In genomic region chr11:70736461-70736860, GRCh38 we compare ENCODE assay signal across 17 cellular contexts.
A peak's percentile ranks its signal among the peaks of the same experiment; 100 is the strongest.
DNase-seq lines count a peak whose midpoint lies in the region; ATAC-seq, FAIRE-seq and TF ChIP-seq lines count a peak whose summit lies in the region.
"Had no signal": no experiment of that assay in that cellular context is flagged by ENCODE, and none has a peak within 500 bp of the region (broad histone marks: within the 10 kb centered on the region; RNA-seq: fewer than 3 reads in every experiment).

No MANE protein-coding gene starts in this region.

- no peak overlapping the region for H3K27ac ChIP-seq in GM23338 (ENCODE audit: low read depth)
- no peak overlapping the region for H3K27ac ChIP-seq in HepG2 (ENCODE audit: extremely low read length, insufficient read depth, low read length)
- no peak overlapping the region for H3K27ac ChIP-seq in osteoblast (ENCODE audit: low read depth, low read length)
- H3K27ac ChIP-seq: C4-2B had no signal

- DNase-seq in GM23338 (ENCODE audit: low spot score) (no peak), WTC11 (ENCODE audit: low spot score) (peak; percentile 1), HepG2 (ENCODE audit: low spot score) (no peak), osteoblast (ENCODE audit: insufficient read length, low spot score, missing footprints) (peak; percentile 19), AML-193 (lab: John Stamatoyannopoulos, UW) (no peak), DMS114 treated with DMSO at 0.1 percent for 48 hours (lab: John Stamatoyannopoulos, UW; ENCODE audit: unreplicated experiment) (no peak), NCI-H2196 (lab: John Stamatoyannopoulos, UW; ENCODE audit: unreplicated experiment) (no peak)
- DNase-seq: ACHN; CD4-positive, alpha-beta memory T cell; DMS79 treated with DMSO at 0.1 percent for 48 hours; GF-D8; HFFc6 had no signal

- in situ Hi-C loops in HepG2 (cut with HindIII; ENCODE audit: extremely low pct_ligation_motif_present, low pct_unique_long_range_greater_than_20kb), result no loop called here

- H3K4me3 Mint-ChIP-seq in GM23338, result no peak overlapping the region
- no peak overlapping the region for H3K4me3 Mint-ChIP-seq in WTC11
- H3K4me3 Mint-ChIP-seq: CD4-positive, alpha-beta memory T cell; HFFc6 had no signal

- no peak for TF ChIP-seq RAD21 in HepG2 (CRISPR knock-in tag; IDR thresholded peaks at IDR 0.05)

- H3K9me3 Mint-ChIP-seq in GM23338 (no peaks in the 10 kb centered on the region; the same call in 1 of the 3 replicates), WTC11 (no peaks in the 10 kb centered on the region)
- H3K9me3 Mint-ChIP-seq: CD4-positive, alpha-beta memory T cell had no signal

- peaks cover 7% of the 10 kb centered on the region for H3K9me2 ChIP-seq in GM23338 (ENCODE audit: insufficient read depth)

- H4K20me1 ChIP-seq in GM23338 (replicated peaks; ENCODE audit: insufficient read depth) (no peaks in the 10 kb centered on the region), HepG2 (ENCODE audit: insufficient read depth, low read length) (peaks cover 9% of the 10 kb centered on the region; the same call in 1 of the 2 replicates), osteoblast (ENCODE audit: insufficient read depth, low read length) (no peaks in the 10 kb centered on the region)

- BruUV-seq in HepG2 (replicated peaks; lab: Mats Ljungman, UMichigan), result no TSS peak

- POLR2A ChIA-PET in WTC11 (lab: Charles Lee), result no interaction called here
- POLR2A ChIA-PET in HepG2 (lab: Yijun Ruan, JAX), result no interaction called here

- CTCF ChIA-PET in WTC11 (lab: Charles Lee), result interaction anchor here (0.9 to 1.0 kb wide), 2 partner anchors 22 to 168 kb away, joined by 3 read pairs; no protein-coding TSS in a partner anchor
- CTCF ChIA-PET in HepG2 (lab: Yijun Ruan, JAX; ENCODE audit: low intra/inter-chr PET ratio, low total read pairs), result no interaction called here

- H3K9me3 ChIP-seq in HepG2 (ENCODE audit: low read length) (no peaks in the 10 kb centered on the region), osteoblast (ENCODE audit: low read depth, low read length) (no peaks in the 10 kb centered on the region)

- H3K27ac Mint-ChIP-seq in GM23338, result peak overlapping the region; percentile 32; the same call in 1 of the 2 replicates
- no peak overlapping the region for H3K27ac Mint-ChIP-seq in WTC11
- H3K27ac Mint-ChIP-seq: HFFc6 had no signal

- peaks cover 11% of the 10 kb centered on the region for H3K4me1 Mint-ChIP-seq in GM23338
- H3K4me1 Mint-ChIP-seq in WTC11, result peaks cover 14% of the 10 kb centered on the region; the same call in 1 of the 2 replicates

- H3F3A ChIP-seq in GM23338 (replicated peaks; ENCODE audit: low read depth), result no peaks in the 10 kb centered on the region

- no peak overlapping the region for H2AFZ ChIP-seq in GM23338
- H2AFZ ChIP-seq in HepG2 (ENCODE audit: low read length), result no peak overlapping the region
- H2AFZ ChIP-seq in osteoblast (ENCODE audit: low read length), result no peak overlapping the region

- H3K4me2 ChIP-seq in GM23338 (no peak overlapping the region), HepG2 (ENCODE audit: low read depth, low read length) (no peak overlapping the region), osteoblast (ENCODE audit: insufficient read depth, low read length) (no peak overlapping the region)

- 89% methylated on average over 7 of the region's 9 CpGs for WGBS in HepG2 (ENCODE audit: low lambda C conversion rate)

- H3K36me3 ChIP-seq in GM23338 (ENCODE audit: insufficient read depth), result no peaks in the 10 kb centered on the region
- peaks cover 0 to 12% of the 10 kb centered on the region in 2 experiments; a peak in 2 of 5 replicates for H3K36me3 ChIP-seq in HepG2 (replicated peaks in 1 of 2; ENCODE audit: control insufficient read depth in 1 of 2, insufficient read depth in 2 of 2, low read length in 2 of 2)
- H3K36me3 ChIP-seq in osteoblast (ENCODE audit: insufficient read depth, low read length), result no peaks in the 10 kb centered on the region

- H3K27me3 Mint-ChIP-seq in GM23338 (ENCODE audit: insufficient read depth, low read depth, poor library complexity), result peaks cover 19% of the 10 kb centered on the region
- no peaks in the 10 kb centered on the region; the same call in 1 of the 2 replicates for H3K27me3 Mint-ChIP-seq in WTC11 (ENCODE audit: low read depth)

- intact Hi-C loops in HepG2 (cut with micrococcal nuclease; ENCODE audit: unreplicated experiment), result no loop called here

- FAIRE-seq in HepG2 (lab: Jason Lieb, UNC), result no peak
- FAIRE-seq: A204.1, H54 had no signal

- no peak overlapping the region for H3K9ac ChIP-seq in HepG2 (ENCODE audit: insufficient read depth, low read depth, low read length)

- H3K36me3 Mint-ChIP-seq in GM23338 (ENCODE audit: low read depth) (no peaks in the 10 kb centered on the region), WTC11 (no peaks in the 10 kb centered on the region)
- H3K36me3 Mint-ChIP-seq: CD4-positive, alpha-beta memory T cell had no signal

- TF ChIP-seq EP300 in HepG2 (IDR thresholded peaks at IDR 0.05; ENCODE audit: low read depth in 2 of 2, low read length in 2 of 2) (no peak), HepG2 (CRISPR knock-in tag; IDR thresholded peaks at IDR 0.05; ENCODE audit: borderline replicate concordance) (no peak)

- no peaks in the 10 kb centered on the region for H3K4me1 ChIP-seq in GM23338 (ENCODE audit: insufficient read depth)
- no peaks in the 10 kb centered on the region for H3K4me1 ChIP-seq in HepG2 (ENCODE audit: insufficient read depth, low read length)
- no peaks in the 10 kb centered on the region for H3K4me1 ChIP-seq in osteoblast (ENCODE audit: insufficient read depth, low read length)

- TF ChIP-seq CTCF in GM23338 (conservative IDR thresholded peaks at IDR 0.05; ENCODE audit: low read depth in 2 of 2) (no peak), WTC11 (IDR thresholded peaks at IDR 0.05) (no peak), HepG2 (CRISPR knock-in tag; IDR thresholded peaks at IDR 0.05) (no peak), osteoblast (IDR thresholded peaks at IDR 0.05; ENCODE audit: extremely low read depth, low read depth, low read length) (no peak)

- H3K27me3 ChIP-seq in GM23338 (ENCODE audit: insufficient read depth) (no peaks in the 10 kb centered on the region), HepG2 (ENCODE audit: control insufficient read depth in 1 of 2, insufficient read depth in 2 of 2, low read length in 2 of 2) (no peaks in the 10 kb centered on the region), osteoblast (ENCODE audit: insufficient read depth, low read length) (no peaks in the 10 kb centered on the region)

- TF ChIP-seq POLR2A in HepG2 (IDR thresholded peaks at IDR 0.05; ENCODE audit: insufficient read depth in 1 of 2, low read depth in 2 of 2, low read length in 2 of 2), result no peak
- TF ChIP-seq POLR2A in GM18505 (IDR thresholded peaks at IDR 0.05; ENCODE audit: borderline replicate concordance, extremely low read depth, insufficient read depth, insufficient read length), result no peak

- H3K79me2 ChIP-seq in GM23338 (replicated peaks; ENCODE audit: insufficient read depth) (no peaks in the 10 kb centered on the region), HepG2 (ENCODE audit: insufficient read depth, low read length) (no peaks in the 10 kb centered on the region), osteoblast (ENCODE audit: insufficient read depth, low read length) (no peaks in the 10 kb centered on the region)

- ATAC-seq in GM23338, result no peak
- ATAC-seq in WTC11, result no peak
- no peak for ATAC-seq in HepG2
- ATAC-seq in GM18505 (IDR thresholded peaks at IDR 0.05; ENCODE audit: unreplicated experiment), result no peak
- ATAC-seq: HCT116 had no signal

- no peak overlapping the region for H3K4me3 ChIP-seq in GM23338
- H3K4me3 ChIP-seq in HepG2 (replicated peaks in 1 of 3; ENCODE audit: insufficient read depth in 1 of 3, low read depth in 2 of 3, low read length in 3 of 3), result no peak overlapping the region
- H3K4me3 ChIP-seq in osteoblast (ENCODE audit: insufficient read depth, low read length), result no peak overlapping the region

TF ChIP-seq in WTC11, 78 proteins besides CTCF, POLR2A, EP300 and RAD21:
- TF ChIP-seq ZNF263 (CRISPR knock-in tag; IDR thresholded peaks at IDR 0.05; ENCODE audit: low read depth), result no peak

TF ChIP-seq in HepG2, 621 proteins besides CTCF, POLR2A, EP300 and RAD21:
- no peak for TF ChIP-seq ZNF672 (CRISPR knock-in tag; IDR thresholded peaks at IDR 0.05)
- TF ChIP-seq ZNF710 (CRISPR knock-in tag; IDR thresholded peaks at IDR 0.05; ENCODE audit: borderline replicate concordance), result no peak
- TF ChIP-seq ZNF263 (CRISPR knock-in tag; IDR thresholded peaks at IDR 0.05), result peak; percentile 21; the same call in 1 of the 2 replicates
- TF ChIP-seq ELK4 (CRISPR knock-in tag; IDR thresholded peaks at IDR 0.05; ENCODE audit: borderline replicate concordance), result no peak
- no peak for TF ChIP-seq RARG (CRISPR knock-in tag; IDR thresholded peaks at IDR 0.05; ENCODE audit: low read depth)
- no peak for TF ChIP-seq ZNF598 (CRISPR knock-in tag; IDR thresholded peaks at IDR 0.05; ENCODE audit: borderline replicate concordance)

Comparison
In these comparisons a context has a peak if more than half of its experiments do, and no peak if none do; other contexts are left out.
1. DNase-seq: peak in WTC11 (single experiment) and osteoblast (single experiment); none in GM23338 (single experiment), HepG2 (single experiment), AML-193 (0 of 2), DMS114 treated with DMSO at 0.1 percent for 48 hours (single experiment) and NCI-H2196 (single experiment).